Comparison of ENCODE assay signal across 8 cellular contexts in the genomic region with DNA sequence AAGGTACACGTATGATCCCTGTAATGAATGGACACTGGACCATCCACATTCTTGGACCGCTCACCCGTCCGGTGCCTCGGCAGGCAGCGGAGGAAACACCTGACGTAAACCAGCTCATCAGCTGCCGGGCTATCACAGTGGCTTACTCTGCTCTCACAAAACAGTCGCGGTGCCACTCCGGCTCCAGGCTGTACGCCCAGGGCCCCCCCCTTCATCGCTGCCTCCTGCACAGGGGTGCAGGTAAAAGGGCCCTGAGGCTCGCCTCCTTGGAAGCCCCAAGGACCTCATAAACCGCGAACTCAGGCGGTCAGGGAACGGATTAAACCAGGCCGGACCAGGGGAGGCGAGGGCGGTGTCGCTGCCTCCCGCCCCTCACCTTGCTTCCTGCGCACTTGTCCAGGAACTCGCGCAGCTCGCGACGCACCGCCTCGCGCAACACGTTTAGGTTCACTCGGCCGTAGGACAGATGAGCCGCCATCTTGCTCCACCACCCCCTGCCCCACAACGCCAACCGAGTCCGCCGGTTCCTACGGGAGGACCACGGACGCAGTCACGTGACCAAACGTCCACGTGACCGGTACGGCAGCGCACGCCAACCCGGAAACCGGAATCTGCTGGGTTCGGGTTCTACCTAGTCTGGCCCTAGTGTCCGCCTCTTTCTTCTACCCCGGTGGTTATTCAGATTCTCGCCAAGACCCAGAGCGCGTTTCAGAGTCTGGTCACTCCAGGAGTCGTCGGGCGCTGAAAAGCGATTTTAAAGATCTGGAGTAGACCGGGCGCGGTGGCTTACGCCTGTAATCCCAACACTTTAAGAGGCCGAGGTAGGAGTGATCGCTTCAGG. TPM values are rescaled to one million over a fixed set of nuclear protein-coding genes. Genes with fewer than 3 reads are reported as not detected.
DNase-seq lines count a peak whose midpoint lies in the region; ATAC-seq, FAIRE-seq and TF ChIP-seq lines count a peak whose summit lies in the region.

A gene (minus strand): TSS at position 564 of the 841 bp plus-strand sequence. CDS start 86 bp downstream, at position 478.

- H3K27me3 ChIP-seq in adipocyte (replicated peaks; ENCODE audit: control insufficient read depth, insufficient read depth, low read length) (no peaks in the 10 kb centered on the region), cardiac muscle cell (no peaks in the 10 kb centered on the region), pancreas (no peaks in the 10 kb centered on the region), thyroid gland (no peaks in the 10 kb centered on the region)

- H3K9me3 ChIP-seq in adipocyte (ENCODE audit: control insufficient read depth, low read length) (no peaks in the 10 kb centered on the region), cardiac muscle cell (ENCODE audit: low read depth) (no peaks in the 10 kb centered on the region), pancreas (no peaks in the 10 kb centered on the region), thyroid gland (no peaks in the 10 kb centered on the region)

- peaks cover 24% of the 10 kb centered on the region for H3K36me3 ChIP-seq in adipocyte (ENCODE audit: control insufficient read depth, insufficient read depth, low read length, severe bottlenecking)
- peaks cover 13% of the 10 kb centered on the region for H3K36me3 ChIP-seq in cardiac muscle cell
- peaks cover 0 to 15% (median 3%) of the 10 kb centered on the region in 3 donors for H3K36me3 ChIP-seq in pancreas
- peaks cover 12 to 23% of the 10 kb centered on the region in 2 donors for H3K36me3 ChIP-seq in thyroid gland

- H3K4me3 ChIP-seq in adipocyte (ENCODE audit: low read length) (peak within 1 kb of the TSS; percentile 84), cardiac muscle cell (peak within 1 kb of the TSS; percentile 88), pancreas (peak within 1 kb of the TSS; percentile 56 to 92 (median 76)), thyroid gland (replicated peaks in 1 of 3) (peak within 1 kb of the TSS; percentile 37 to 85 (median 59))

- FAIRE-seq in GM12891 (lab: Jason Lieb, UNC) (peak; percentile 98), pancreas (lab: Jason Lieb, UNC) (no peak)

- H3K4me1 ChIP-seq in adipocyte (ENCODE audit: control insufficient read depth, insufficient read depth, low read length), result peaks cover 12% of the 10 kb centered on the region
- no peaks in the 10 kb centered on the region for H3K4me1 ChIP-seq in cardiac muscle cell (ENCODE audit: low read depth)
- peaks cover 0 to 8% (median 0%) of the 10 kb centered on the region in 3 donors for H3K4me1 ChIP-seq in pancreas
- H3K4me1 ChIP-seq in thyroid gland, result peaks cover 4 to 8% of the 10 kb centered on the region in 2 donors

- TF ChIP-seq POLR2A in GM12891 (IDR thresholded peaks at IDR 0.05; ENCODE audit: low read depth, low read length) (peak; percentile 91), thyroid gland (IDR thresholded peaks at IDR 0.05) (peak in 1 of 2 donors; percentile 60)

- WGBS in pancreas, 2 donors, result 0 to 1% methylated on average over 66 to 68 of the region's 68 CpGs
- WGBS in thyroid gland, 2 donors, result 0 to 1% methylated on average over 29 to 44 of the region's 68 CpGs

- TF ChIP-seq CTCF in cardiac muscle cell (IDR thresholded peaks at IDR 0.05; ENCODE audit: low read depth, low read length), result no peak
- TF ChIP-seq CTCF in pancreas (IDR thresholded peaks at IDR 0.05), result no peak
- TF ChIP-seq CTCF in thyroid gland (IDR thresholded peaks at IDR 0.05), result peak in 2 of 6 experiments; percentile 11 to 38

- ATAC-seq in HG02840 (IDR thresholded peaks at IDR 0.05; ENCODE audit: low FRiP score, unreplicated experiment) (peak; percentile 86), pancreas (peak; percentile 94 to 98 (median 96))

- H3K27ac ChIP-seq in cardiac muscle cell, result peak within 1 kb of the TSS; percentile 92
- peak within 1 kb of the TSS; percentile 82 to 90 (median 84) for H3K27ac ChIP-seq in pancreas
- peak within 1 kb of the TSS; percentile 23 to 87 (median 76) for H3K27ac ChIP-seq in thyroid gland

- intact Hi-C loops in pancreas (cut with DNase I), result no loop called here
- intact Hi-C loops in thyroid gland (cut with DNase I), result no loop called here

- peak; percentile 88 for DNase-seq in GM12891 (ENCODE audit: insufficient read length, low spot score)
- peak; percentile 47 for DNase-seq in NCI-H1436 treated with DMSO at 0.1 percent for 48 hours (lab: John Stamatoyannopoulos, UW)
- peak; percentile 88 for DNase-seq in T follicular helper cell (ENCODE audit: low read depth)
- peak; percentile 98 for DNase-seq in adipocyte (ENCODE audit: low read depth)
- DNase-seq in cardiac muscle cell (ENCODE audit: low read depth in 1 of 2, low spot score in 1 of 2), result peak; percentile 98 to 99
- peak; percentile 94 to 99 (median 98) for DNase-seq in pancreas
- DNase-seq in thyroid gland, result peak; percentile 96 to 97

- peak within 1 kb of the TSS; percentile 94 for H3K9ac ChIP-seq in adipocyte (ENCODE audit: low read length)

TF ChIP-seq in GM12891, 5 proteins besides CTCF, POLR2A, EP300 and RAD21:
- peak; percentile 10 for TF ChIP-seq PAX5 (IDR thresholded peaks at IDR 0.05; ENCODE audit: insufficient read depth, low read length, severe bottlenecking)
- peak; percentile 82 for TF ChIP-seq TAF1 (IDR thresholded peaks at IDR 0.05; ENCODE audit: low read depth, low read length)
- TF ChIP-seq SPI1 (IDR thresholded peaks at IDR 0.05; ENCODE audit: low read depth, low read length), result peak; percentile 48; the same call in 1 of the 2 replicates
- TF ChIP-seq POLR2AphosphoS5 (IDR thresholded peaks at IDR 0.05; ENCODE audit: low read depth, low read length), result peak; percentile 92
- TF ChIP-seq POU2F2 (IDR thresholded peaks at IDR 0.05; ENCODE audit: low read depth, low read length), result peak; percentile 66; the same call in 1 of the 2 replicates

RNA-seq across cellular contexts. Expression of the gene that starts here (rescaled TPM):
- 15.1 TPM for polyA plus RNA-seq in GM12891 (2012; ENCODE audit: low read depth, missing spikeins)
- total RNA-seq in cardiac muscle cell, result 18.6 and 20.4 TPM in 2 replicates
- 33.5 and 37.4 TPM in 2 replicates for polyA plus RNA-seq in cardiac muscle cell
- 10 to 100 TPM in 1 of 6 donors, 1 to 10 TPM in 5; 4.5 to 12.0 (median 6.6) TPM for total RNA-seq in pancreas
- 1 to 10 TPM; 4.2 to 7.6 TPM for polyA plus RNA-seq in pancreas
- 10 to 100 TPM; 14.3 to 16.4 (median 16.1) TPM for total RNA-seq in thyroid gland

Comparison
In these comparisons a context has a peak if more than half of its experiments do, and no peak if none do; other contexts are left out.
1. Peak in every context shown above with its lines: DNase-seq, ATAC-seq, H3K4me3 ChIP-seq and H3K27ac ChIP-seq.
2. DNase-seq: peak in every context shown above with its lines; median percentile 98 in cardiac muscle cell; 98 in adipocyte; 98 in pancreas; 96 in thyroid gland; 88 in GM12891; 88 in T follicular helper cell; 47 in NCI-H1436 treated with DMSO at 0.1 percent for 48 hours.